21 cellular contexts compared by ENCODE assay signal in genomic region chr3:14608298-14608697, GRCh38. TPM values are rescaled to one million over a fixed set of nuclear protein-coding genes. Genes with fewer than 3 reads are reported as not detected.
DNase-seq lines count a peak whose midpoint lies in the region; ATAC-seq, FAIRE-seq and TF ChIP-seq lines count a peak whose summit lies in the region.
"Had no signal": no experiment of that assay in that cellular context is flagged by ENCODE, and none has a peak within 500 bp of the region (broad histone marks: within the 10 kb centered on the region; RNA-seq: fewer than 3 reads in every experiment).

No MANE protein-coding gene starts in this region.

- H4K8ac ChIP-seq in neuronal stem cell (ENCODE audit: low read depth, low read length), result no peak overlapping the region

- TF ChIP-seq POLR2A in lower leg skin (IDR thresholded peaks at IDR 0.05), result no peak

- H3K36me3 ChIP-seq in bronchial epithelial cell (ENCODE audit: control insufficient read depth, insufficient read depth, low read length), result no peaks in the 10 kb centered on the region
- no peaks in the 10 kb centered on the region for H3K36me3 ChIP-seq in neuronal stem cell (replicated peaks in 1 of 2; ENCODE audit: control insufficient read depth in 2 of 2, insufficient read depth in 2 of 2, low read length in 2 of 2)
- H3K36me3 ChIP-seq: heart right ventricle had no signal

- H3K4me1 Mint-ChIP-seq in MCF 10A (ENCODE audit: insufficient read depth, unreplicated experiment), result no peaks in the 10 kb centered on the region
- H3K4me1 Mint-ChIP-seq: activated T-helper 17 cell treated with anti-CD3 and anti-CD28 coated beads, Interleukin-2, amount 50 U/mL, for 72 hours had no signal

- in situ Hi-C loops in T47D (cut with HindIII; ENCODE audit: low pct_unique_long_range_greater_than_20kb, low sequenced_read_pairs), result no loop called here

- peaks cover 4% of the 10 kb centered on the region for H3K27me3 ChIP-seq in bronchial epithelial cell (ENCODE audit: control insufficient read depth, insufficient read depth, low read length)
- H3K27me3 ChIP-seq in neuronal stem cell (ENCODE audit: control insufficient read depth in 3 of 3, insufficient read depth in 3 of 3, low read depth in 1 of 3, low read length in 3 of 3), result peaks cover 0 to 82% (median 4%) of the 10 kb centered on the region in 3 experiments

- H2BK15ac ChIP-seq in neuronal stem cell (ENCODE audit: low read length), result no peak overlapping the region

- H3K4me2 ChIP-seq in neuronal stem cell (ENCODE audit: insufficient read depth, low read length, poor library complexity, severe bottlenecking), result no peak overlapping the region

- peaks cover 0 to 3% of the 10 kb centered on the region in 2 donors for H3K9me3 ChIP-seq in neuronal stem cell (replicated peaks in 1 of 2; ENCODE audit: control insufficient read depth in 2 of 2, insufficient read depth in 1 of 2, low read depth in 1 of 2, low read length in 2 of 2)
- H3K9me3 ChIP-seq: heart right ventricle had no signal

- H3K23ac ChIP-seq in neuronal stem cell (ENCODE audit: low read depth, low read length, poor library complexity), result no peak overlapping the region

- TF ChIP-seq CTCF in MCF 10A (IDR thresholded peaks at IDR 0.05; ENCODE audit: unreplicated experiment), result no peak
- peak; percentile 26 for TF ChIP-seq CTCF in bronchial epithelial cell (IDR thresholded peaks at IDR 0.05; ENCODE audit: insufficient read depth, low read length, severe bottlenecking)
- no peak for TF ChIP-seq CTCF in lower leg skin (IDR thresholded peaks at IDR 0.05)

- H2BK120ac ChIP-seq in neuronal stem cell (ENCODE audit: low read depth, low read length), result no peak overlapping the region

- FAIRE-seq in bronchial epithelial cell (lab: Jason Lieb, UNC), result peak; percentile 36

- H3K4me3 ChIP-seq in bronchial epithelial cell (ENCODE audit: low read depth, low read length) (no peak overlapping the region), neuronal stem cell (ENCODE audit: low read length in 2 of 2) (no peak overlapping the region), lower leg skin (ENCODE audit: low read depth, poor library complexity, severe bottlenecking) (no peak overlapping the region)
- H3K4me3 ChIP-seq: heart right ventricle had no signal

- peaks cover 60% of the 10 kb centered on the region for H3K27me3 Mint-ChIP-seq in MCF 10A (ENCODE audit: insufficient read depth, unreplicated experiment)

- POLR2A ChIA-PET in MCF 10A (lab: Yijun Ruan, JAX), result no interaction called here

- DNase-seq in T47D (ENCODE audit: low read depth in 1 of 2, low spot score in 1 of 2) (peak; percentile 61 to 63), MCF 10A (ENCODE audit: unreplicated experiment) (no peak), NCI-H69 (lab: John Stamatoyannopoulos, UW) (peak; percentile 4), bronchial epithelial cell (ENCODE audit: low read depth) (no peak), neuronal stem cell (ENCODE audit: low spot score) (no peak), lower leg skin (ENCODE audit: low spot score in 2 of 2) (no peak), ecto neural progenitor cell (ENCODE audit: low spot score) (no peak), left lobe of liver (ENCODE audit: low spot score) (no peak)
- DNase-seq: ACHN; activated CD4-positive, alpha-beta T cell treated with anti-CD3 and anti-CD28 coated beads, Interleukin-2, amount 50 U/mL, for 1 hour; effector memory CD4-positive, alpha-beta T cell; heart right ventricle; NCI-H1694; NCI-H2227 treated with DMSO at 0.1 percent for 48 hours; Right ventricle myocardium superior; stimulated activated CD8-positive, alpha-beta memory T cell treated with anti-CD3 and anti-CD28 coated beads, Interleukin-4, amount 100 ng/mL, for 48 hours; T-cell had no signal

- intact Hi-C loops in MCF 10A (cut with micrococcal nuclease), result no loop called here
- intact Hi-C loops in lower leg skin (cut with DNase I; ENCODE audit: low total_unique reads), result no loop called here

- H3K18ac ChIP-seq in neuronal stem cell (ENCODE audit: low read length), result no peak overlapping the region

- no peak for ATAC-seq in left lobe of liver
- ATAC-seq: activated T-helper 17 cell treated with anti-CD3 and anti-CD28 coated beads, Interleukin-2, amount 50 U/mL, for 72 hours; T-cell had no signal

- no peak overlapping the region for H3K27ac Mint-ChIP-seq in MCF 10A (ENCODE audit: low read depth, unreplicated experiment)
- H3K27ac Mint-ChIP-seq: activated naive CD8-positive, alpha-beta T cell; activated T-helper 17 cell treated with anti-CD3 and anti-CD28 coated beads, Interleukin-2, amount 50 U/mL, for 72 hours; CD14-positive monocyte; IgD-negative memory B cell; T-cell had no signal

- H2AFZ ChIP-seq in neuronal stem cell (ENCODE audit: low read length), result no peak overlapping the region

- no CpG with 5 or more reads among the region's 3 CpGs for WGBS in neuronal stem cell (ENCODE audit: extremely low coverage in 2 of 2, insufficient read length in 2 of 2, insufficient replicate concordance in 1 of 2), 2 donors
- 53 to 69% methylated on average over 3 of the region's 3 CpGs for WGBS in lower leg skin, 2 donors

- H2BK12ac ChIP-seq in neuronal stem cell (ENCODE audit: low read length), result no peak overlapping the region

- H3K4ac ChIP-seq in neuronal stem cell (ENCODE audit: low read length), result no peak overlapping the region

- H3K4me1 ChIP-seq in neuronal stem cell (ENCODE audit: control insufficient read depth in 2 of 2, insufficient read depth in 1 of 2, low read depth in 1 of 2, low read length in 2 of 2), result peaks cover 0 to 1% of the 10 kb centered on the region in 2 donors

- peak overlapping the region; percentile 4 for H3K9ac ChIP-seq in neuronal stem cell (ENCODE audit: low read depth, low read length, poor library complexity)

- H4K91ac ChIP-seq in neuronal stem cell (ENCODE audit: low read depth, low read length, poor library complexity), result no peak overlapping the region

- H3K14ac ChIP-seq in neuronal stem cell (ENCODE audit: low read length), result peak overlapping the region; percentile 57

- H3K27ac ChIP-seq in neuronal stem cell (replicated peaks; ENCODE audit: low read length), result no peak overlapping the region
- H3K27ac ChIP-seq: heart right ventricle had no signal

- H3K9me3 Mint-ChIP-seq in MCF 10A (ENCODE audit: unreplicated experiment), result no peaks in the 10 kb centered on the region
- H3K9me3 Mint-ChIP-seq: activated T-helper 17 cell treated with anti-CD3 and anti-CD28 coated beads, Interleukin-2, amount 50 U/mL, for 72 hours had no signal

- BruUV-seq in MCF 10A (replicated peaks; lab: Mats Ljungman, UMichigan), result no TSS peak

- H2BK5ac ChIP-seq in neuronal stem cell (ENCODE audit: low read length), result no peak overlapping the region

- no peaks in the 10 kb centered on the region for H3K36me3 Mint-ChIP-seq in MCF 10A (ENCODE audit: insufficient read depth, unreplicated experiment)
- H3K36me3 Mint-ChIP-seq: IgD-negative memory B cell, T-cell had no signal

- no peak overlapping the region for H3K4me3 Mint-ChIP-seq in MCF 10A (ENCODE audit: unreplicated experiment)
- H3K4me3 Mint-ChIP-seq: activated naive CD8-positive, alpha-beta T cell; activated T-helper 17 cell treated with anti-CD3 and anti-CD28 coated beads, Interleukin-2, amount 50 U/mL, for 72 hours; IgD-negative memory B cell; T-cell had no signal

- H3K79me1 ChIP-seq in neuronal stem cell (ENCODE audit: low read depth, low read length), result no peaks in the 10 kb centered on the region

- CTCF ChIA-PET in MCF 10A (lab: Yijun Ruan, JAX), result interaction anchor here (0.6 to 2.9 kb wide), 2 partner anchors 141 to 405 kb away, joined by 3 to 7 read pairs; no protein-coding TSS in a partner anchor

- peak overlapping the region; percentile 72 for H2AK5ac ChIP-seq in neuronal stem cell (ENCODE audit: low read depth, low read length)

RNA-seq across cellular contexts. Expression of gene CCDC174, which starts 43.3 kb away (rescaled TPM):
- 25.4 and 28.7 TPM in 2 replicates for total RNA-seq in MCF 10A (2022)
- total RNA-seq in bronchial epithelial cell, result 5.8 and 8.7 TPM in 2 replicates
- polyA plus RNA-seq in neuronal stem cell (2013, experiment 1 of 2), result 15.4 TPM
- 16.2 TPM for polyA plus RNA-seq in neuronal stem cell (2013, experiment 2 of 2)
- 10 to 100 TPM; 16.1 to 27.7 (median 20.0) TPM for total RNA-seq in lower leg skin
- 6.4 TPM for total RNA-seq in left lobe of liver

Comparison
In these comparisons a context has a peak if more than half of its experiments do, and no peak if none do; other contexts are left out.
1. DNase-seq: peak in T47D (2 of 2) and NCI-H69 (single experiment); none in MCF 10A (single experiment), bronchial epithelial cell (single experiment), neuronal stem cell (single experiment), lower leg skin (0 of 2), ecto neural progenitor cell (single experiment) and left lobe of liver (single experiment).